ENCODE assay signal across 1 cellular context in genomic region chr4:140220053-140220452, GRCh38.
TF ChIP-seq lines count a peak whose summit lies in the region.

No MANE protein-coding gene starts in this region.

TF ChIP-seq in H1, 55 proteins besides CTCF, POLR2A, EP300 and RAD21 (continued from another document):
- TF ChIP-seq SAP30 (IDR thresholded peaks at IDR 0.05; ENCODE audit: insufficient read depth, insufficient replicate concordance, low read length) (no peak), CREB1 (IDR thresholded peaks at IDR 0.05) (no peak), SP4 (IDR thresholded peaks at IDR 0.05; ENCODE audit: low read length) (no peak), TCF12 (IDR thresholded peaks at IDR 0.05; ENCODE audit: low read depth, low read length) (no peak), MAFK (IDR thresholded peaks at IDR 0.05; ENCODE audit: low read depth, low read length) (no peak), CHD1 (IDR thresholded peaks at IDR 0.05; ENCODE audit: low read depth, low read length) (no peak), CTBP2 (IDR thresholded peaks at IDR 0.05; ENCODE audit: borderline replicate concordance, insufficient read depth, insufficient read length, low read length) (no peak), BACH1 (IDR thresholded peaks at IDR 0.05; ENCODE audit: low read length) (no peak), KDM4A (IDR thresholded peaks at IDR 0.05; ENCODE audit: low read depth, low read length, severe bottlenecking) (no peak)
